Comparison of ENCODE assay signal across 30 cellular contexts in the genomic region with DNA sequence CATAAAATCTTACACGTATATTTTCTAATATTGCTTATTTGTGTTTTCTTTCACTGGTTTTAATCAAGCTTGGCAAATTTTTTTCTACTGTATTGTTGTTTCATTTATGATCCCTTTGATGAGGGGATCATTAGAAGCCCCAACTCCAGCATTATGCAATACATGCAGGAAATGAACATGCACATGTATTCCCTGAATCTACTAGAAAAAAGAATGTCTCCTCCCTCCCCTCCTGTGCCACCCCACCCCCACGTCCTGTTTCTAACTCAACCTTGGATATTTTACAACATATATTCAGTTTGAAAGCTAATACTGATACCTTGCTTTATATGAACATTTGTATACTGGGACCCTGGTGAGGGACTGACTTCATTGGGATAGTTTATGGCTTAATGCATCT.
"Had no signal": no experiment of that assay in that cellular context is flagged by ENCODE, and none has a peak within 500 bp of the region (broad histone marks: within the 10 kb centered on the region; RNA-seq: fewer than 3 reads in every experiment).

No MANE protein-coding gene starts in this region.

- H3K36me3 ChIP-seq: ascending aorta, cardiac muscle cell, WERI-Rb-1 had no signal

- H3K27ac ChIP-seq: ascending aorta, cardiac muscle cell, WERI-Rb-1 had no signal

- H3K27me3 ChIP-seq: ascending aorta, cardiac muscle cell had no signal

- H3K4me1 ChIP-seq: ascending aorta had no signal

- ATAC-seq: activated CD4-positive, alpha-beta T cell treated with anti-CD3 and anti-CD28 coated beads for 36 hours; activated CD4-positive, CD25-positive, alpha-beta regulatory T cell treated with anti-CD3 and anti-CD28 coated beads, Interleukin-2, amount 50 U/mL, for 24 hours; activated CD8-positive, alpha-beta memory T cell treated with anti-CD3 and anti-CD28 coated beads, Interleukin-2, amount 10 ng/mL, durations not matched to agents 7 days and 5 days; activated CD8-positive, alpha-beta T cell treated with anti-CD3 and anti-CD28 coated beads, Interleukin-2, amount 10 ng/mL, durations not matched to agents 7 days and 5 days; activated naive CD8-positive, alpha-beta T cell treated with anti-CD3 and anti-CD28 coated beads, Interleukin-2, amount 50 U/mL, for 24 hours; WTC11 had no signal

- H3K4me3 ChIP-seq: ascending aorta, cardiac muscle cell had no signal

- DNase-seq: activated CD4-positive, alpha-beta memory T cell treated with anti-CD3 and anti-CD28 coated beads, Interleukin-2, amount 10 ng/mL, durations not matched to agents 7 days and 5 days; activated CD4-positive, alpha-beta T cell treated with anti-CD3 and anti-CD28 coated beads for 1 hour; activated CD4-positive, alpha-beta T cell treated with anti-CD3 and anti-CD28 coated beads for 36 hours; activated CD4-positive, alpha-beta T cell treated with anti-CD3 and anti-CD28 coated beads for 48 hours; activated CD4-positive, alpha-beta T cell treated with anti-CD3 and anti-CD28 coated beads, Interleukin-2, amount 10 ng/mL, durations not matched to agents 7 days and 5 days; activated CD4-positive, alpha-beta T cell treated with anti-CD3 and anti-CD28 coated beads, Interleukin-2, amount 50 U/mL, for 48 hours; activated CD4-positive, CD25-positive, alpha-beta regulatory T cell; activated CD8-positive, alpha-beta memory T cell treated with anti-CD3 and anti-CD28 coated beads for 24 hours; activated CD8-positive, alpha-beta memory T cell treated with anti-CD3 and anti-CD28 coated beads, Interleukin-2, amount 10 ng/mL, durations not matched to agents 7 days and 5 days; activated CD8-positive, alpha-beta memory T cell treated with anti-CD3 and anti-CD28 coated beads, Interleukin-2, amount 50 U/mL, for 48 hours; activated CD8-positive, alpha-beta T cell treated with anti-CD3 and anti-CD28 coated beads, Interleukin-2, amount 10 ng/mL, durations not matched to agents 7 days and 5 days; activated effector memory CD4-positive, alpha-beta T cell treated with Interleukin-2 at 50 U/mL for 16 hours; activated gamma-delta T cell; activated naive CD4-positive, alpha-beta T cell treated with anti-CD3 and anti-CD28 coated beads, Interleukin-2, amount 10 ng/mL, durations not matched to agents 7 days and 5 days; activated naive CD4-positive, alpha-beta T cell treated with Interleukin-2 at 50 U/mL for 16 hours; activated naive CD8-positive, alpha-beta T cell treated with anti-CD3 and anti-CD28 coated beads, Interleukin-2, amount 10 ng/mL, durations not matched to agents 7 days and 5 days; activated naive CD8-positive, alpha-beta T cell treated with anti-CD3 and anti-CD28 coated beads, Interleukin-2, amount 50 U/mL, for 24 hours; activated T-cell treated with anti-CD3 and anti-CD28 coated beads, Interleukin-2, amount 50 U/mL, for 24 hours; activated T-cell treated with anti-CD3 and anti-CD28 coated beads, Interleukin-2, amount 50 U/mL, for 48 hours; amygdala; anterior cingulate cortex; caudate nucleus; cerebellar nuclear complex; T-helper 2 cell; T-helper 9 cell; WERI-Rb-1 had no signal
